In the genomic region with DNA sequence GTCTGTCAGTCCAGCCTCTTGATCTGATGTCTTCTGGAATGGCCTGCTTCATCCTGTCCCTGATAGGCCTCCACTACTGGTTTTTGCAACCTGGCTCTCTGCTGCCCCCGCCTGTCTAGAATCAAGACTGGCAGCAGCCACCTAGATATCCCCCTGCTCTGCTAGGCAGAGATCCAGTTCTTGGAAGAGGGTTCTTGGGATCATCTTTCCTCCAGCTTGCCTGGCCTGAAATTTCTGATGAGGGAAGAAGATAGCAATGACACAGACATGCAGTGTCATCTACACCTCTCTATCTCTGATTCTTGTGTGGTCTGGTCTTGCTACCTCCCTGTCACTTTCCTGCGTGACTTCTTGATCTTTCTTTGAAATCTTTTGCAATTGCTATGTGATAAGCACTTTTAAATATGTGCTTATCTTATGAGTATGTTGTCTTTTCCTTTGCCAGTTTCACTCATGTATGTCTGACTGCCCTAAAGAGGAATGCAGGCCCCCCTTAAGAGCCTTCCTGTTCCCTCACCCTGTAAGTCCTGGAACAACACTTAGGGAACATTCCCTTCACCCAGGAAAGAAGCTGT, we compare ENCODE assay signal across 1 cellular context.
TF ChIP-seq lines count a peak whose summit lies in the region.

No MANE protein-coding gene starts in this region.

TF ChIP-seq in K562, 482 proteins besides CTCF, POLR2A, EP300 and RAD21 (continued from another document):
- TF ChIP-seq, protein P1, sequence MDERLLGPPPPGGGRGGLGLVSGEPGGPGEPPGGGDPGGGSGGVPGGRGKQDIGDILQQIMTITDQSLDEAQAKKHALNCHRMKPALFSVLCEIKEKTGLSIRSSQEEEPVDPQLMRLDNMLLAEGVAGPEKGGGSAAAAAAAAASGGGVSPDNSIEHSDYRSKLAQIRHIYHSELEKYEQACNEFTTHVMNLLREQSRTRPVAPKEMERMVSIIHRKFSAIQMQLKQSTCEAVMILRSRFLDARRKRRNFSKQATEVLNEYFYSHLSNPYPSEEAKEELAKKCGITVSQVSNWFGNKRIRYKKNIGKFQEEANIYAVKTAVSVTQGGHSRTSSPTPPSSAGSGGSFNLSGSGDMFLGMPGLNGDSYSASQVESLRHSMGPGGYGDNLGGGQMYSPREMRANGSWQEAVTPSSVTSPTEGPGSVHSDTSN (CRISPR knock-in tag; IDR thresholded peaks at IDR 0.05; ENCODE audit: low read depth), result no peak
- TF ChIP-seq, protein P1 (tag; conservative IDR thresholded peaks at IDR 0.05; ENCODE audit: low read depth), result 0 out of 2 replicates have a peak, but pooled peaks have one; percentile 6
- peak; percentile 49; the same call in 1 of the 2 replicates for TF ChIP-seq CBFA2T3 (IDR thresholded peaks at IDR 0.05)
- no peak for TF ChIP-seq NCOA2 (IDR thresholded peaks at IDR 0.05; ENCODE audit: partially characterized antibody in 2 of 2)
- TF ChIP-seq, protein P2, sequence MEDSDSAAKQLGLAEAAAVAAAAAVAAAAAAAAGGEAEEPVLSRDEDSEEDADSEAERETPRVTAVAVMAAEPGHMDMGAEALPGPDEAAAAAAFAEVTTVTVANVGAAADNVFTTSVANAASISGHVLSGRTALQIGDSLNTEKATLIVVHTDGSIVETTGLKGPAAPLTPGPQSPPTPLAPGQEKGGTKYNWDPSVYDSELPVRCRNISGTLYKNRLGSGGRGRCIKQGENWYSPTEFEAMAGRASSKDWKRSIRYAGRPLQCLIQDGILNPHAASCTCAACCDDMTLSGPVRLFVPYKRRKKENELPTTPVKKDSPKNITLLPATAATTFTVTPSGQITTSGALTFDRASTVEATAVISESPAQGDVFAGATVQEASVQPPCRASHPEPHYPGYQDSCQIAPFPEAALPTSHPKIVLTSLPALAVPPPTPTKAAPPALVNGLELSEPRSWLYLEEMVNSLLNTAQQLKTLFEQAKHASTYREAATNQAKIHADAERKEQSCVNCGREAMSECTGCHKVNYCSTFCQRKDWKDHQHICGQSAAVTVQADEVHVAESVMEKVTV (CRISPR knock-in tag; IDR thresholded peaks at IDR 0.05), result peak; percentile 51; the same call in 1 of the 2 replicates
- TF ChIP-seq MAFG (tag; conservative IDR thresholded peaks at IDR 0.05), result peak; percentile 49
- peak; percentile 61; the same call in 1 of the 2 replicates for TF ChIP-seq TEAD4 (IDR thresholded peaks at IDR 0.05; ENCODE audit: low read length)
- no peak for TF ChIP-seq TEAD4 (CRISPR knock-in tag; IDR thresholded peaks at IDR 0.05; ENCODE audit: borderline replicate concordance)
- TF ChIP-seq, protein P3, sequence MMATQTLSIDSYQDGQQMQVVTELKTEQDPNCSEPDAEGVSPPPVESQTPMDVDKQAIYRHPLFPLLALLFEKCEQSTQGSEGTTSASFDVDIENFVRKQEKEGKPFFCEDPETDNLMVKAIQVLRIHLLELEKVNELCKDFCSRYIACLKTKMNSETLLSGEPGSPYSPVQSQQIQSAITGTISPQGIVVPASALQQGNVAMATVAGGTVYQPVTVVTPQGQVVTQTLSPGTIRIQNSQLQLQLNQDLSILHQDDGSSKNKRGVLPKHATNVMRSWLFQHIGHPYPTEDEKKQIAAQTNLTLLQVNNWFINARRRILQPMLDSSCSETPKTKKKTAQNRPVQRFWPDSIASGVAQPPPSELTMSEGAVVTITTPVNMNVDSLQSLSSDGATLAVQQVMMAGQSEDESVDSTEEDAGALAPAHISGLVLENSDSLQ (IDR thresholded peaks at IDR 0.05), result peak; percentile 70
- peak; percentile 55 for TF ChIP-seq C11orf30 (IDR thresholded peaks at IDR 0.05; ENCODE audit: low read depth)
- TF ChIP-seq SMARCA4 (IDR thresholded peaks at IDR 0.05), result peak; percentile 46; the same call in 1 of the 2 replicates
- peak; percentile 71; the same call in 1 of the 2 replicates for TF ChIP-seq GATAD2A (IDR thresholded peaks at IDR 0.05)
- 0 out of 2 replicates have a peak, but pooled peaks have one; percentile 15 for TF ChIP-seq CEBPB (tag; IDR thresholded peaks at IDR 0.05)
- peak; percentile 73; the same call in 1 of the 2 replicates for TF ChIP-seq ESRRA (IDR thresholded peaks at IDR 0.05; ENCODE audit: borderline replicate concordance, low read depth)
- no peak for TF ChIP-seq NEUROD1 (IDR thresholded peaks at IDR 0.05; ENCODE audit: borderline replicate concordance, low read depth, low read length, partially characterized antibody)
- no peak for TF ChIP-seq HEY1 (CRISPR knock-in tag; IDR thresholded peaks at IDR 0.05; ENCODE audit: borderline replicate concordance)
- TF ChIP-seq, protein P4, sequence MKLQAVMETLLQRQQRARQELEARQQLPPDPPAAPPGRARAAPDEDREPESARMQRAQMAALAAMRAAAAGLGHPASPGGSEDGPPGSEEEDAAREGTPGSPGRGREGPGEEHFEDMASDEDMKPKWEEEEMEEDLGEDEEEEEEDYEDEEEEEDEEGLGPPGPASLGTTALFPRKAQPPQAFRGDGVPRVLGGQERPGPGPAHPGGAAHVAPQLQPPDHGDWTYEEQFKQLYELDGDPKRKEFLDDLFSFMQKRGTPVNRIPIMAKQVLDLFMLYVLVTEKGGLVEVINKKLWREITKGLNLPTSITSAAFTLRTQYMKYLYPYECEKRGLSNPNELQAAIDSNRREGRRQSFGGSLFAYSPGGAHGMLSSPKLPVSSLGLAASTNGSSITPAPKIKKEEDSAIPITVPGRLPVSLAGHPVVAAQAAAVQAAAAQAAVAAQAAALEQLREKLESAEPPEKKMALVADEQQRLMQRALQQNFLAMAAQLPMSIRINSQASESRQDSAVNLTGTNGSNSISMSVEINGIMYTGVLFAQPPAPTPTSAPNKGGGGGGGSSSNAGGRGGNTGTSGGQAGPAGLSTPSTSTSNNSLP (IDR thresholded peaks at IDR 0.05; ENCODE audit: borderline replicate concordance, low read depth, low read length), result no peak
- TF ChIP-seq KDM1A (IDR thresholded peaks at IDR 0.05), result peak in 1 of 2 experiments; percentile 10; a peak in 1 of 4 replicates
- no peak for TF ChIP-seq HDAC6 (IDR thresholded peaks at IDR 0.05; ENCODE audit: low read depth, low read length)
- TF ChIP-seq, protein P5, sequence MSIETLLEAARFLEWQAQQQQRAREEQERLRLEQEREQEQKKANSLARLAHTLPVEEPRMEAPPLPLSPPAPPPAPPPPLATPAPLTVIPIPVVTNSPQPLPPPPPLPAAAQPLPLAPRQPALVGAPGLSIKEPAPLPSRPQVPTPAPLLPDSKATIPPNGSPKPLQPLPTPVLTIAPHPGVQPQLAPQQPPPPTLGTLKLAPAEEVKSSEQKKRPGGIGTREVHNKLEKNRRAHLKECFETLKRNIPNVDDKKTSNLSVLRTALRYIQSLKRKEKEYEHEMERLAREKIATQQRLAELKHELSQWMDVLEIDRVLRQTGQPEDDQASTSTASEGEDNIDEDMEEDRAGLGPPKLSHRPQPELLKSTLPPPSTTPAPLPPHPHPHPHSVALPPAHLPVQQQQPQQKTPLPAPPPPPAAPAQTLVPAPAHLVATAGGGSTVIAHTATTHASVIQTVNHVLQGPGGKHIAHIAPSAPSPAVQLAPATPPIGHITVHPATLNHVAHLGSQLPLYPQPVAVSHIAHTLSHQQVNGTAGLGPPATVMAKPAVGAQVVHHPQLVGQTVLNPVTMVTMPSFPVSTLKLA (conservative IDR thresholded peaks at IDR 0.05), result no peak
- TF ChIP-seq MEIS2 (IDR thresholded peaks at IDR 0.05; ENCODE audit: partially characterized antibody), result peak; percentile 53
- peak; percentile 73; the same call in 1 of the 2 replicates for TF ChIP-seq SOX6 (IDR thresholded peaks at IDR 0.05)
- peak in 1 of 2 experiments; percentile 50; a peak in 2 of 4 replicates for TF ChIP-seq HDAC1 (IDR thresholded peaks at IDR 0.05)
- TF ChIP-seq FOSL1 (tag; conservative IDR thresholded peaks at IDR 0.05), result peak; percentile 69
- TF ChIP-seq, protein P6, sequence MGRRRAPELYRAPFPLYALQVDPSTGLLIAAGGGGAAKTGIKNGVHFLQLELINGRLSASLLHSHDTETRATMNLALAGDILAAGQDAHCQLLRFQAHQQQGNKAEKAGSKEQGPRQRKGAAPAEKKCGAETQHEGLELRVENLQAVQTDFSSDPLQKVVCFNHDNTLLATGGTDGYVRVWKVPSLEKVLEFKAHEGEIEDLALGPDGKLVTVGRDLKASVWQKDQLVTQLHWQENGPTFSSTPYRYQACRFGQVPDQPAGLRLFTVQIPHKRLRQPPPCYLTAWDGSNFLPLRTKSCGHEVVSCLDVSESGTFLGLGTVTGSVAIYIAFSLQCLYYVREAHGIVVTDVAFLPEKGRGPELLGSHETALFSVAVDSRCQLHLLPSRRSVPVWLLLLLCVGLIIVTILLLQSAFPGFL (CRISPR knock-in tag; IDR thresholded peaks at IDR 0.05), result no peak
- no peak for TF ChIP-seq PRPF4 (IDR thresholded peaks at IDR 0.05; ENCODE audit: insufficient read depth, low read depth, low read length, poor library complexity, severe bottlenecking)
- TF ChIP-seq, protein P7, sequence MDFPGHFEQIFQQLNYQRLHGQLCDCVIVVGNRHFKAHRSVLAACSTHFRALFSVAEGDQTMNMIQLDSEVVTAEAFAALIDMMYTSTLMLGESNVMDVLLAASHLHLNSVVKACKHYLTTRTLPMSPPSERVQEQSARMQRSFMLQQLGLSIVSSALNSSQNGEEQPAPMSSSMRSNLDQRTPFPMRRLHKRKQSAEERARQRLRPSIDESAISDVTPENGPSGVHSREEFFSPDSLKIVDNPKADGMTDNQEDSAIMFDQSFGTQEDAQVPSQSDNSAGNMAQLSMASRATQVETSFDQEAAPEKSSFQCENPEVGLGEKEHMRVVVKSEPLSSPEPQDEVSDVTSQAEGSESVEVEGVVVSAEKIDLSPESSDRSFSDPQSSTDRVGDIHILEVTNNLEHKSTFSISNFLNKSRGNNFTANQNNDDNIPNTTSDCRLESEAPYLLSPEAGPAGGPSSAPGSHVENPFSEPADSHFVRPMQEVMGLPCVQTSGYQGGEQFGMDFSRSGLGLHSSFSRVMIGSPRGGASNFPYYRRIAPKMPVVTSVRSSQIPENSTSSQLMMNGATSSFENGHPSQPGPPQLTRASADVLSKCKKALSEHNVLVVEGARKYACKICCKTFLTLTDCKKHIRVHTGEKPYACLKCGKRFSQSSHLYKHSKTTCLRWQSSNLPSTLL (IDR thresholded peaks at IDR 0.05), result peak; percentile 96
- TF ChIP-seq HDGF (IDR thresholded peaks at IDR 0.05), result no peak
- peak in 1 of 2 experiments; percentile 60; a peak in 1 of 4 replicates for TF ChIP-seq TEAD1 (CRISPR knock-in tag; IDR thresholded peaks at IDR 0.05)
- peak in 1 of 2 experiments; percentile 71; a peak in 1 of 4 replicates for TF ChIP-seq SRF (CRISPR knock-in tag; IDR thresholded peaks at IDR 0.05)
- TF ChIP-seq SMC3 (conservative IDR thresholded peaks at IDR 0.05; ENCODE audit: insufficient read depth, low read depth, low read length), result peak; percentile 76
- no peak for TF ChIP-seq ZNF695 (CRISPR knock-in tag; IDR thresholded peaks at IDR 0.05)
- TF ChIP-seq SP1 (CRISPR knock-in tag; IDR thresholded peaks at IDR 0.05), result peak; percentile 64; the same call in 1 of the 2 replicates
- TF ChIP-seq HDAC2 (IDR thresholded peaks at IDR 0.05), result peak; percentile 68; the same call in 1 of the 2 replicates
